Comparison of ENCODE assay signal across 24 cellular contexts in genomic region chr5:154000703-154001102, GRCh38. TPM values are rescaled to one million over a fixed set of nuclear protein-coding genes. Genes with fewer than 3 reads are reported as not detected.
DNase-seq lines count a peak whose midpoint lies in the region; ATAC-seq, FAIRE-seq and TF ChIP-seq lines count a peak whose summit lies in the region.
"Had no signal": no experiment of that assay in that cellular context is flagged by ENCODE, and none has a peak within 500 bp of the region (broad histone marks: within the 10 kb centered on the region; RNA-seq: fewer than 3 reads in every experiment).

No MANE protein-coding gene starts in this region.

- H3K27ac ChIP-seq in heart left ventricle (peak overlapping the region in 10 of 12 donors; percentile 48 to 89 (median 82)), gastrocnemius medialis (peak overlapping the region; percentile 43 to 72 (median 66))
- H3K27ac ChIP-seq: 22Rv1, A549 had no signal

- intact Hi-C loops in heart left ventricle (cut with DNase I), result loop anchor here in 1 of 10 donors (5.0 kb wide), 1 partner anchor 37 kb away; the partner anchor contains the start of genes FAM114A2 and MFAP3
- intact Hi-C loops in left ventricle myocardium superior (cut with micrococcal nuclease), result no loop called here
- intact Hi-C loops in gastrocnemius medialis (cut with DNase I; ENCODE audit: low total_unique reads), result no loop called here

- TF ChIP-seq CTCF in heart left ventricle (IDR thresholded peaks at IDR 0.05) (no peak), gastrocnemius medialis (IDR thresholded peaks at IDR 0.05 in 4 of 5, conservative IDR thresholded peaks at IDR 0.05 in 1 of 5) (no peak)

- in situ Hi-C loops in gastrocnemius medialis (cut with MboI; ENCODE audit: low sequenced_read_pairs in 4 of 4), result no loop called here

- H3K27me3 ChIP-seq in heart left ventricle (no peaks in the 10 kb centered on the region), gastrocnemius medialis (no peaks in the 10 kb centered on the region)

- FAIRE-seq in A204.1 (lab: Jason Lieb, UNC) (peak; percentile 48), islet of Langerhans (lab: Jason Lieb, UNC) (peak; percentile 5)
- FAIRE-seq: A549, GM12891, GM18507 had no signal

- H3K36me3 ChIP-seq in heart left ventricle (peaks cover 0 to 55% (median 40%) of the 10 kb centered on the region in 9 donors), gastrocnemius medialis (peaks cover 0 to 37% of the 10 kb centered on the region in 2 donors)

- H3K4me1 ChIP-seq in heart left ventricle (peaks cover 0 to 27% (median 14%) of the 10 kb centered on the region in 12 donors), gastrocnemius medialis (peaks cover 0 to 15% of the 10 kb centered on the region in 2 donors)
- H3K4me1 ChIP-seq: A549 had no signal

- H3K9me3 ChIP-seq in heart left ventricle, result no peaks in the 10 kb centered on the region
- H3K9me3 ChIP-seq in gastrocnemius medialis, result no peaks in the 10 kb centered on the region
- H3K9me3 ChIP-seq: A549 had no signal

- H3K4me3 ChIP-seq in heart left ventricle (no peak overlapping the region), gastrocnemius medialis (no peak overlapping the region)
- H3K4me3 ChIP-seq: A549, GM23338 had no signal

- no peak for ATAC-seq in heart left ventricle
- no peak for ATAC-seq in left ventricle myocardium superior
- no peak for ATAC-seq in gastrocnemius medialis
- ATAC-seq: A549, GM23338, HCT116 had no signal

- no peak for DNase-seq in heart left ventricle
- DNase-seq in left ventricle myocardium superior, result no peak
- DNase-seq in gastrocnemius medialis, result no peak
- DNase-seq in SKM-1 treated with dmso at 0.1 percent for 144 hours (lab: John Stamatoyannopoulos, UW; ENCODE audit: unreplicated experiment), result no peak
- no peak for DNase-seq in erythroblast (lab: John Stamatoyannopoulos, UW)
- no peak for DNase-seq in central memory CD4-positive, alpha-beta T cell
- DNase-seq: ACHN; AML-193; C1 segment of cervical spinal cord; Calu3; CD4-positive, alpha-beta memory T cell; COR-L47; DMS53; DMS79 treated with DMSO at 0.1 percent for 48 hours; GF-D8; H9 had no signal

- TF ChIP-seq POLR2A in heart left ventricle (IDR thresholded peaks at IDR 0.05) (no peak), gastrocnemius medialis (IDR thresholded peaks at IDR 0.05) (no peak), erythroblast (IDR thresholded peaks at IDR 0.05; ENCODE audit: low read length) (no peak)

RNA-seq across cellular contexts. Expression of gene FAM114A2, which starts 38.0 kb away (rescaled TPM):
- total RNA-seq in heart left ventricle (10 to 100 TPM in 8 of 9 donors, 1 to 10 TPM in 1; 8.8 to 39.0 (median 33.9) TPM), left ventricle myocardium superior (36.3 TPM), gastrocnemius medialis (10 to 100 TPM; 12.2 to 19.0 (median 18.3) TPM)
- polyA plus RNA-seq in heart left ventricle, result 10 to 100 TPM in 1 of 2 donors, 1 to 10 TPM in 1; 6.1 to 25.4 TPM

RNA-seq across cellular contexts. Expression of gene MFAP3, which starts 38.1 kb away (rescaled TPM):
- total RNA-seq in heart left ventricle (10 to 100 TPM; 25.1 to 52.0 (median 38.6) TPM), left ventricle myocardium superior (26.7 TPM), gastrocnemius medialis (10 to 100 TPM; 25.4 to 80.5 (median 28.7) TPM)
- polyA plus RNA-seq in heart left ventricle, result 10 to 100 TPM in 1 of 2 donors, 1 to 10 TPM in 1; 2.3 to 38.7 TPM
